ENCODE assay signal across 16 cellular contexts in the genomic region with DNA sequence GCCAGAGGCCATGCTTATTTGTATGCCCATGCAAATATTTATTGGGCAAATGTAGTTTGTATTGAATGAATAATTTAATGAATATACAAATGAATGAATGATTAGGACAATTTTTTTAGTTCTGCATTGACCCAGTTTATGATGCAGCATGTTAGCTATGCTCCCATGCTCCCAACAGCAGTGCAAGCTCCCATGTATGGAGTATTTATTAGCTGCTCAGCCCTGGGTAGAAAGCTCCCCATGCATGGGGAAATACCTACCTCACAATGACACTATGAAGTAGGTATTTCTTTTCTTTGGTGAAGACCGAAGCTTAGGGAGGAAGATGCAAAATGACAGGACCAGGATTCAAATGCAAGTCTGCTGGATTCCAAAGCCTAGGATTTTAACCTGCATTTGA.
DNase-seq lines count a peak whose midpoint lies in the region; ATAC-seq and TF ChIP-seq lines count a peak whose summit lies in the region.
"Had no signal": no experiment of that assay in that cellular context is flagged by ENCODE, and none has a peak within 500 bp of the region (broad histone marks: within the 10 kb centered on the region; RNA-seq: fewer than 3 reads in every experiment).

No MANE protein-coding gene starts in this region.

- H3K27me3 ChIP-seq in GM23338 (ENCODE audit: insufficient read depth) (no peaks in the 10 kb centered on the region), hepatocyte (no peaks in the 10 kb centered on the region), body of pancreas (no peaks in the 10 kb centered on the region), right atrium auricular region (no peaks in the 10 kb centered on the region)

- no peaks in the 10 kb centered on the region for H3K36me3 ChIP-seq in GM23338 (ENCODE audit: insufficient read depth)
- no peaks in the 10 kb centered on the region for H3K36me3 ChIP-seq in hepatocyte (replicated peaks; ENCODE audit: insufficient read depth, low read depth)
- H3K36me3 ChIP-seq in body of pancreas (replicated peaks in 1 of 2; ENCODE audit: insufficient read depth in 1 of 2, low read depth in 2 of 2): no peaks in the 10 kb centered on the region
- no peaks in the 10 kb centered on the region for H3K36me3 ChIP-seq in right atrium auricular region

- 100% methylated on average over 1 of the region's 1 CpG for WGBS in hepatocyte (ENCODE audit: low lambda C conversion rate, missing lambda C conversion rate)
- WGBS in body of pancreas, 2 donors: 84% methylated on average over 1 of the region's 1 CpG

- no peak overlapping the region; the same call in 1 of the 2 replicates for H2AFZ ChIP-seq in GM23338
- no peak overlapping the region for H2AFZ ChIP-seq in hepatocyte

- H3K27ac ChIP-seq in GM23338 (ENCODE audit: low read depth): no peak overlapping the region
- no peak overlapping the region for H3K27ac ChIP-seq in hepatocyte
- H3K27ac ChIP-seq in body of pancreas: no peak overlapping the region
- no peak overlapping the region for H3K27ac ChIP-seq in right atrium auricular region

- H4K20me1 ChIP-seq in GM23338 (replicated peaks; ENCODE audit: insufficient read depth) (no peaks in the 10 kb centered on the region), hepatocyte (ENCODE audit: insufficient read depth, poor library complexity, severe bottlenecking) (no peaks in the 10 kb centered on the region)

- POLR2A ChIA-PET in WTC11 (lab: Charles Lee): no interaction called here

- H3K4me3 ChIP-seq in GM23338 (no peak overlapping the region), hepatocyte (no peak overlapping the region), body of pancreas (no peak overlapping the region), right atrium auricular region (no peak overlapping the region)

- H3K9me2 ChIP-seq in GM23338 (ENCODE audit: insufficient read depth) (peaks cover 6% of the 10 kb centered on the region; the same call in 1 of the 2 replicates), hepatocyte (replicated peaks; ENCODE audit: insufficient read depth) (no peaks in the 10 kb centered on the region)

- TF ChIP-seq POLR2A in body of pancreas (IDR thresholded peaks at IDR 0.05): no peak

- H3K27me3 Mint-ChIP-seq in GM23338 (ENCODE audit: insufficient read depth, low read depth, poor library complexity) (no peaks in the 10 kb centered on the region), WTC11 (ENCODE audit: low read depth) (peaks cover 3% of the 10 kb centered on the region; the same call in 1 of the 2 replicates)

- H3K4me1 Mint-ChIP-seq in GM23338 (peaks cover 10% of the 10 kb centered on the region; the same call in 2 of the 3 replicates), WTC11 (peaks cover 17% of the 10 kb centered on the region)
- H3K4me1 Mint-ChIP-seq: CD4-positive, alpha-beta memory T cell had no signal

- DNase-seq in GM23338 (ENCODE audit: low spot score) (peak; percentile 20), WTC11 (ENCODE audit: low spot score) (no peak), hepatocyte (ENCODE audit: low spot score) (no peak), body of pancreas (no peak), Right ventricle myocardium superior (no peak), right atrium auricular region (ENCODE audit: low spot score) (no peak)
- DNase-seq in activated CD4-positive, alpha-beta T cell treated with anti-CD3 and anti-CD28 coated beads for 1 hour: no peak
- DNase-seq: Calu3; CD4-positive, alpha-beta memory T cell; DMS79; KG1; NCI-H1048; NCI-H146; NCI-H2081 had no signal

- H3K4me3 Mint-ChIP-seq in GM23338 (no peak overlapping the region), WTC11 (no peak overlapping the region)
- H3K4me3 Mint-ChIP-seq: CD4-positive, alpha-beta memory T cell; HFFc6 had no signal

- H3K4me1 ChIP-seq in GM23338 (ENCODE audit: insufficient read depth): no peaks in the 10 kb centered on the region
- H3K4me1 ChIP-seq in hepatocyte (ENCODE audit: insufficient read depth): peaks cover 4% of the 10 kb centered on the region
- H3K4me1 ChIP-seq in body of pancreas: no peaks in the 10 kb centered on the region
- no peaks in the 10 kb centered on the region for H3K4me1 ChIP-seq in right atrium auricular region

- ATAC-seq in GM23338 (no peak; the same call in 2 of the 3 replicates), WTC11 (peak; percentile 47), body of pancreas (no peak), Right ventricle myocardium superior (ENCODE audit: poor library complexity) (no peak)
- ATAC-seq: Panc1 had no signal

- H3K9me3 ChIP-seq in hepatocyte (ENCODE audit: low read depth) (no peaks in the 10 kb centered on the region), body of pancreas (peaks cover 0 to under 1% (median 0%) of the 10 kb centered on the region in 3 donors), right atrium auricular region (peaks cover 0 to 2% of the 10 kb centered on the region in 2 donors)

- CTCF ChIA-PET in WTC11 (lab: Charles Lee): interaction anchor here (1.0 to 3.7 kb wide), 3 partner anchors 15 to 66 kb away, joined by 4 to 11 read pairs (median 4); no protein-coding TSS in a partner anchor

- H3K4me2 ChIP-seq in GM23338 (no peak overlapping the region), hepatocyte (peak overlapping the region; percentile 41)

- H3K27ac Mint-ChIP-seq in GM23338 (no peak overlapping the region), WTC11 (no peak overlapping the region)
- H3K27ac Mint-ChIP-seq: CD4-positive, alpha-beta memory T cell; HFFc6 had no signal

- H3K9me3 Mint-ChIP-seq in GM23338 (peaks cover 11% of the 10 kb centered on the region), WTC11 (peaks cover 23% of the 10 kb centered on the region)
- H3K9me3 Mint-ChIP-seq: HFFc6 had no signal

- TF ChIP-seq CTCF in GM23338 (conservative IDR thresholded peaks at IDR 0.05; ENCODE audit: low read depth in 2 of 2): no peak
- TF ChIP-seq CTCF in WTC11 (IDR thresholded peaks at IDR 0.05): no peak
- TF ChIP-seq CTCF in hepatocyte (IDR thresholded peaks at IDR 0.05; ENCODE audit: poor library complexity): no peak
- TF ChIP-seq CTCF in body of pancreas (IDR thresholded peaks at IDR 0.05): no peak
- no peak for TF ChIP-seq CTCF in right atrium auricular region (IDR thresholded peaks at IDR 0.05)

- H3K79me2 ChIP-seq in GM23338 (replicated peaks; ENCODE audit: insufficient read depth): no peaks in the 10 kb centered on the region
- no peaks in the 10 kb centered on the region for H3K79me2 ChIP-seq in hepatocyte

- H3K36me3 Mint-ChIP-seq in GM23338 (ENCODE audit: low read depth): peaks cover 11% of the 10 kb centered on the region
- H3K36me3 Mint-ChIP-seq in WTC11: peaks cover 15% of the 10 kb centered on the region

- intact Hi-C loops in body of pancreas (cut with DNase I) (no loop called here), Right ventricle myocardium superior (cut with DNase I) (no loop called here)

- no peaks in the 10 kb centered on the region for H3F3A ChIP-seq in GM23338 (replicated peaks; ENCODE audit: low read depth)

TF ChIP-seq in GM23338, 12 proteins besides CTCF, POLR2A, EP300 and RAD21 (continues in another document):
- TF ChIP-seq EZH2phosphoT487 (IDR thresholded peaks at IDR 0.05; ENCODE audit: unreplicated experiment) (no peak), JUNB (IDR thresholded peaks at IDR 0.05; ENCODE audit: unreplicated experiment) (no peak), EZH2 (IDR thresholded peaks at IDR 0.05; ENCODE audit: low read depth, unreplicated experiment) (no peak), NANOG (IDR thresholded peaks at IDR 0.05; ENCODE audit: borderline replicate concordance) (no peak), POLR2AphosphoS5 (IDR thresholded peaks at IDR 0.05; ENCODE audit: low read depth) (no peak), STAT1 (IDR thresholded peaks at IDR 0.05; ENCODE audit: unreplicated experiment) (no peak), ZNF114 (CRISPR knock-in tag; IDR thresholded peaks at IDR 0.05) (no peak)
- TF ChIP-seq, protein P1, sequence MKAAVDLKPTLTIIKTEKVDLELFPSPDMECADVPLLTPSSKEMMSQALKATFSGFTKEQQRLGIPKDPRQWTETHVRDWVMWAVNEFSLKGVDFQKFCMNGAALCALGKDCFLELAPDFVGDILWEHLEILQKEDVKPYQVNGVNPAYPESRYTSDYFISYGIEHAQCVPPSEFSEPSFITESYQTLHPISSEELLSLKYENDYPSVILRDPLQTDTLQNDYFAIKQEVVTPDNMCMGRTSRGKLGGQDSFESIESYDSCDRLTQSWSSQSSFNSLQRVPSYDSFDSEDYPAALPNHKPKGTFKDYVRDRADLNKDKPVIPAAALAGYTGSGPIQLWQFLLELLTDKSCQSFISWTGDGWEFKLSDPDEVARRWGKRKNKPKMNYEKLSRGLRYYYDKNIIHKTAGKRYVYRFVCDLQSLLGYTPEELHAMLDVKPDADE (IDR thresholded peaks at IDR 0.05): no peak

TF ChIP-seq in WTC11, 78 proteins besides CTCF, POLR2A, EP300 and RAD21 (continues in another document):
- TF ChIP-seq RELA (CRISPR knock-in tag; IDR thresholded peaks at IDR 0.05; ENCODE audit: borderline replicate concordance) (no peak), FOXK1 (CRISPR knock-in tag; IDR thresholded peaks at IDR 0.05) (no peak), TP53 (CRISPR knock-in tag; IDR thresholded peaks at IDR 0.05) (no peak), ESRRA (CRISPR knock-in tag; IDR thresholded peaks at IDR 0.05; ENCODE audit: borderline replicate concordance) (no peak), PRRX2 (CRISPR knock-in tag; IDR thresholded peaks at IDR 0.05) (no peak), TEAD1 (CRISPR knock-in tag; IDR thresholded peaks at IDR 0.05) (no peak), CREM (CRISPR knock-in tag; IDR thresholded peaks at IDR 0.05) (no peak), HMGA2 (CRISPR knock-in tag; IDR thresholded peaks at IDR 0.05) (no peak), ZNF121 (CRISPR knock-in tag; IDR thresholded peaks at IDR 0.05) (no peak)
- TF ChIP-seq, protein P2, sequence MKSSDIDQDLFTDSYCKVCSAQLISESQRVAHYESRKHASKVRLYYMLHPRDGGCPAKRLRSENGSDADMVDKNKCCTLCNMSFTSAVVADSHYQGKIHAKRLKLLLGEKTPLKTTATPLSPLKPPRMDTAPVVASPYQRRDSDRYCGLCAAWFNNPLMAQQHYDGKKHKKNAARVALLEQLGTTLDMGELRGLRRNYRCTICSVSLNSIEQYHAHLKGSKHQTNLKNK (CRISPR knock-in tag; IDR thresholded peaks at IDR 0.05): no peak
- TF ChIP-seq, protein P3, sequence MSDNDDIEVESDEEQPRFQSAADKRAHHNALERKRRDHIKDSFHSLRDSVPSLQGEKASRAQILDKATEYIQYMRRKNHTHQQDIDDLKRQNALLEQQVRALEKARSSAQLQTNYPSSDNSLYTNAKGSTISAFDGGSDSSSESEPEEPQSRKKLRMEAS (CRISPR knock-in tag; IDR thresholded peaks at IDR 0.05): no peak
